ENCODE assay signal across 25 cellular contexts in the genomic region with DNA sequence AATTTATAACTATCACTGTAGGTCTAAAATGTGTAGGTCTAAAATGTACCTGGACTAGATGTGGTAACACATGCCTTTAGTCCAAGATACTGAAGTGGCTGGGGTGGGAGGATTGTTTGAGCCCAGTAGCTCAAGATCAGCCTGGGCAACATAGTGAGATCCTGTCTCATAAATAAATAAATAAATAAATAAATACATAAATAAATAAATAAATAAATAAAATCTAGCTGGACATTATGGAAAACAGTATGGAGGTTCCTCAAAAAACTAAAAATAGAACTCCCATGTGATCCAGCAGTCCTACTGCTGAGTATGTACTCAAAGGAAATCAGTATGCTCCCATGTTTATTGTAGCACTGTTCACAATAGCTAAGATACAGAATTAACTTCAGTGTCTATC. TPM values are rescaled to one million over a fixed set of nuclear protein-coding genes. Genes with fewer than 3 reads are reported as not detected.
"Had no signal": no experiment of that assay in that cellular context is flagged by ENCODE, and none has a peak within 500 bp of the region (broad histone marks: within the 10 kb centered on the region; RNA-seq: fewer than 3 reads in every experiment).

No MANE protein-coding gene starts in this region.

- FAIRE-seq: pancreas, small intestine, urothelium cell line had no signal

- H3K27ac ChIP-seq: neutrophil, pancreas, psoas muscle, right lobe of liver, stomach, thoracic aorta, thyroid gland, tibial nerve, upper lobe of left lung, vagina had no signal

- ATAC-seq: natural killer cell treated with Interleukin-12 subunit alpha and Interleukin-12 subunit beta and Interleukin-15 and Interleukin-18, amount 100 ng/mL, for 72 hours; pancreas; psoas muscle; right cardiac atrium; right lobe of liver; stimulated activated effector memory CD8-positive, alpha-beta T cell treated with anti-CD3 and anti-CD28 coated beads, Interleukin-12 subunit alpha, Interleukin-12 subunit beta, amount 100 ng/mL, for 72 hours; stimulated activated naive B cell treated with anti-CD40 and anti-IgM and Interleukin-4, amounts not matched to agents 10 μg/mL and 1 μg/mL and 100 μg/mL, for 72 hours had no signal

- H3K9me3 ChIP-seq: neutrophil, pancreas, psoas muscle, right lobe of liver, sigmoid colon, stomach, thoracic aorta, thyroid gland, tibial nerve, upper lobe of left lung, vagina had no signal

- H3K27me3 ChIP-seq: neutrophil, pancreas, right lobe of liver, sigmoid colon, stomach, thyroid gland, tibial nerve, upper lobe of left lung, vagina had no signal

- H3K4me3 ChIP-seq: pancreas, psoas muscle, right lobe of liver, sigmoid colon, stomach, thoracic aorta, thyroid gland, tibial nerve, upper lobe of left lung, vagina had no signal

- H3K4me1 ChIP-seq: pancreas, psoas muscle, right lobe of liver, thyroid gland, tibial nerve, upper lobe of left lung, vagina had no signal

- H3K36me3 ChIP-seq: neutrophil, pancreas, right lobe of liver, sigmoid colon, stomach, thoracic aorta, thyroid gland, tibial nerve, upper lobe of left lung, vagina had no signal

- DNase-seq: nephron progenitor cell; nucleus accumbens; pancreas; psoas muscle; right cardiac atrium; right lobe of liver; sigmoid colon; small intestine; stimulated activated CD4-positive, alpha-beta T cell treated with anti-CD3 and anti-CD28 coated beads, Interleukin-15, amount 100 ng/mL, for 24 hours; stimulated activated CD4-positive, alpha-beta T cell treated with anti-CD3 and anti-CD28 coated beads, Interleukin-2, amount 100 ng/mL, for 24 hours; stimulated activated CD4-positive, alpha-beta T cell treated with anti-CD3 and anti-CD28 coated beads, Interleukin-2, amount 100 ng/mL, for 48 hours; stimulated activated CD4-positive, alpha-beta T cell treated with anti-CD3 and anti-CD28 coated beads, Interleukin-4, amount 100 ng/mL, for 24 hours; stimulated activated naive B cell treated with anti-CD40 and anti-IgM and Interleukin-4, amounts not matched to agents 10 μg/mL and 1 μg/mL and 100 μg/mL, for 72 hours; stimulated activated naive CD4-positive, alpha-beta T cell treated with Interleukin-2 at 50 U/mL for 16 hours; stomach; thyroid gland; trophoblast cell; upper lobe of left lung had no signal

RNA-seq across cellular contexts. Expression of gene PDE3A, which starts 24.0 kb away (rescaled TPM):
- total RNA-seq: natural killer cell treated with Interleukin-12 subunit alpha and Interleukin-12 subunit beta and Interleukin-15 and Interleukin-18, amount 100 ng/mL, for 72 hours had no signal
